Comparison of ENCODE assay signal across 9 cellular contexts in the genomic region with DNA sequence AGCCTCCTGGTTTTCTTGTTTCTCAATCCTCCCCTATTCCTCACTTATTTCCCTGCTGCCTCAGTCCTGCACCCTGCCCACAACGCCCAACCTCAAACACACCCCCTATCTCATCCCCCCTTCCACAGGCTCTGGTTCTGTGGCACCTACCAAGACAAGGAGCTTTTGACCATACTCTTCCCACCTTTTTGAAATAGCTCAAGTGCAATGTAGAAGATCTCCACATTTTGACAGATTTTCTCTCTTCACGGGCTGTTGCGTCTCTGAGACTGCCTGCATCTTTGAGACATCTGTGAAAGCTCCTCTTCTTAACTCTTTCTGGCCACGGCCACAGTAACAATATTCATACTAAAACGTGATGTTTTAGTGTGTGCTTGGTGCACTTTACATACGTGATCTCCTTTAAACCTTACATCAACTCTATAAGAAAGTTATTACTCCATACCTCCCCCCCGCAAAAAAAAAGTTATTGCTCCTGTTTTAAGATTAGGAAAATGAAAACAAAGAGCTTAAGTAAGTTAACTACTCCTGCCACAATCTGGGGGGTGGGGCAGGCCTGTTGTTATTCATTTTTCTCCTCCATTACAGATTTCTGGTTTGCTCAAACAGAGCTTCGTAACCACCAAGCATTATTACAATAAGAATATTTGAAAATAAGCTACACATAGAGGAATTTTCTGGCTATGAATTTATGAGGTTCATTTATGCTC. TPM values are rescaled to one million over a fixed set of nuclear protein-coding genes. Genes with fewer than 3 reads are reported as not detected.
DNase-seq lines count a peak whose midpoint lies in the region; ATAC-seq and TF ChIP-seq lines count a peak whose summit lies in the region.
"Had no signal": no experiment of that assay in that cellular context is flagged by ENCODE, and none has a peak within 500 bp of the region (broad histone marks: within the 10 kb centered on the region; RNA-seq: fewer than 3 reads in every experiment).

No MANE protein-coding gene starts in this region.

- H3K9ac ChIP-seq in SK-N-MC (ENCODE audit: insufficient read length), result peak overlapping the region; percentile 95

- H3K4me1 Mint-ChIP-seq in activated T-cell treated with anti-CD3 and anti-CD28 coated beads, Interleukin-2, amount 50 U/mL, for 72 hours (ENCODE audit: low read depth), result peaks cover 51% of the 10 kb centered on the region
- H3K4me1 Mint-ChIP-seq in stimulated activated naive CD8-positive, alpha-beta T cell treated with anti-CD3 and anti-CD28 coated beads, Interleukin-15, amount 100 ng/mL, for 72 hours, result peaks cover 47% of the 10 kb centered on the region

- H3K4me3 ChIP-seq in SK-N-MC, result peak overlapping the region; percentile 99
- peak overlapping the region; percentile 12 to 22 for H3K4me3 ChIP-seq in foreskin fibroblast (ENCODE audit: low read depth in 1 of 2, low read length in 2 of 2)

- no peak for ATAC-seq in activated T-cell treated with anti-CD3 and anti-CD28 coated beads, Interleukin-2, amount 50 U/mL, for 72 hours (replicated peaks in 1 of 2)
- no peak for ATAC-seq in stimulated activated naive CD8-positive, alpha-beta T cell treated with anti-CD3 and anti-CD28 coated beads, Interleukin-15, amount 100 ng/mL, for 72 hours
- ATAC-seq in GM18511 (IDR thresholded peaks at IDR 0.05; ENCODE audit: unreplicated experiment), result no peak

- H3K36me3 Mint-ChIP-seq in activated T-cell treated with anti-CD3 and anti-CD28 coated beads, Interleukin-2, amount 50 U/mL, for 72 hours (ENCODE audit: insufficient read depth in 2 of 2), result peaks cover 19 to 29% of the 10 kb centered on the region in 2 donors

- TF ChIP-seq CTCF in foreskin fibroblast (IDR thresholded peaks at IDR 0.05; ENCODE audit: low read depth, low read length), result no peak

- no peaks in the 10 kb centered on the region for H3K9me3 Mint-ChIP-seq in activated T-cell treated with anti-CD3 and anti-CD28 coated beads, Interleukin-2, amount 50 U/mL, for 72 hours
- no peaks in the 10 kb centered on the region for H3K9me3 Mint-ChIP-seq in stimulated activated naive CD8-positive, alpha-beta T cell treated with anti-CD3 and anti-CD28 coated beads, Interleukin-15, amount 100 ng/mL, for 72 hours

- peak overlapping the region; percentile 100 for H3K27ac Mint-ChIP-seq in activated T-cell treated with anti-CD3 and anti-CD28 coated beads, Interleukin-2, amount 50 U/mL, for 72 hours
- peak overlapping the region; percentile 54 to 56 for H3K27ac Mint-ChIP-seq in stimulated activated naive CD8-positive, alpha-beta T cell treated with anti-CD3 and anti-CD28 coated beads, Interleukin-15, amount 100 ng/mL, for 72 hours

- DNase-seq in activated T-cell treated with anti-CD3 and anti-CD28 coated beads, Interleukin-2, amount 50 U/mL, for 72 hours, result no peak
- no peak for DNase-seq in activated T-cell treated with anti-CD3 and anti-CD28 coated beads, Interleukin-2, amount 50 U/mL, for 1 hour
- DNase-seq in SK-N-MC (ENCODE audit: low read depth, low spot score) (no peak), foreskin fibroblast (peak in 1 of 2 donors; percentile 45), G401 (ENCODE audit: low spot score) (no peak), KBM-7 (no peak)
- no peak for DNase-seq in stimulated activated naive CD8-positive, alpha-beta T cell treated with anti-CD3 and anti-CD28 coated beads, Interleukin-15, amount 100 ng/mL, for 72 hours
- DNase-seq: NCI-H1105 had no signal

- H3K36me3 ChIP-seq in SK-N-MC (ENCODE audit: insufficient read depth, low read length), result peaks cover 27% of the 10 kb centered on the region

- in situ Hi-C loops in G401 (cut with HindIII; ENCODE audit: low sequenced_read_pairs), result no loop called here
- in situ Hi-C loops in KBM-7 (cut with MboI; ENCODE audit: low pct_unique_long_range_greater_than_20kb, low sequenced_read_pairs), result no loop called here

- no peaks in the 10 kb centered on the region for H3K9me3 ChIP-seq in SK-N-MC (ENCODE audit: low read depth, low read length)

- peak overlapping the region; percentile 96 for H3K27ac ChIP-seq in SK-N-MC

- no peaks in the 10 kb centered on the region for H3K27me3 Mint-ChIP-seq in activated T-cell treated with anti-CD3 and anti-CD28 coated beads, Interleukin-2, amount 50 U/mL, for 72 hours (ENCODE audit: low read depth)
- H3K27me3 Mint-ChIP-seq in stimulated activated naive CD8-positive, alpha-beta T cell treated with anti-CD3 and anti-CD28 coated beads, Interleukin-15, amount 100 ng/mL, for 72 hours, result no peaks in the 10 kb centered on the region

- H3K4me3 Mint-ChIP-seq in activated T-cell treated with anti-CD3 and anti-CD28 coated beads, Interleukin-2, amount 50 U/mL, for 72 hours, result peak overlapping the region; percentile 89 to 100
- peak overlapping the region; percentile 65 to 91 for H3K4me3 Mint-ChIP-seq in stimulated activated naive CD8-positive, alpha-beta T cell treated with anti-CD3 and anti-CD28 coated beads, Interleukin-15, amount 100 ng/mL, for 72 hours

RNA-seq across cellular contexts. Expression of a gene that starts 1.8 kb away (rescaled TPM):
- total RNA-seq in activated T-cell treated with anti-CD3 and anti-CD28 coated beads, Interleukin-2, amount 50 U/mL, for 72 hours, result 100 to 1,000 TPM; 288 to 386 TPM
- 453 and 578 TPM in 2 replicates for total RNA-seq in G401 (2014; rRNA removed; shearing (Covaris generic))
